Comparison of ENCODE assay signal across 21 cellular contexts in genomic region chr3:62056603-62057002, GRCh38.
DNase-seq lines count a peak whose midpoint lies in the region; ATAC-seq and TF ChIP-seq lines count a peak whose summit lies in the region.
"Had no signal": no experiment of that assay in that cellular context is flagged by ENCODE, and none has a peak within 500 bp of the region (broad histone marks: within the 10 kb centered on the region; RNA-seq: fewer than 3 reads in every experiment).

No MANE protein-coding gene starts in this region.

- no peak for TF ChIP-seq EP300 in transverse colon (IDR thresholded peaks at IDR 0.05; ENCODE audit: low read depth)

- no peak for TF ChIP-seq CTCF in right atrium auricular region (IDR thresholded peaks at IDR 0.05)
- no peak for TF ChIP-seq CTCF in ascending aorta (IDR thresholded peaks at IDR 0.05)
- no peak for TF ChIP-seq CTCF in tibial artery (IDR thresholded peaks at IDR 0.05)
- TF ChIP-seq CTCF in transverse colon (IDR thresholded peaks at IDR 0.05) = no peak

- in situ Hi-C loops in transverse colon (cut with MboI; ENCODE audit: low pct_ligation_motif_present in 1 of 4, low pct_unique_long_range_greater_than_20kb in 1 of 4, low sequenced_read_pairs in 3 of 4) = no loop called here

- ATAC-seq in left ventricle myocardium superior (peak; percentile 48), HG02623 (IDR thresholded peaks at IDR 0.05; ENCODE audit: unreplicated experiment) (no peak)
- ATAC-seq: A549; CD8-positive, alpha-beta T cell had no signal

- H3K4me1 ChIP-seq in right atrium auricular region (no peaks in the 10 kb centered on the region), ascending aorta (peaks cover 0 to 8% of the 10 kb centered on the region in 2 donors), tibial artery (peaks cover 0 to 39% (median 18%) of the 10 kb centered on the region in 4 donors), transverse colon (no peaks in the 10 kb centered on the region)
- H3K4me1 ChIP-seq: A549, BE2C, Caco-2, HAP-1 had no signal

- H3K27me3 ChIP-seq in right atrium auricular region (no peaks in the 10 kb centered on the region), ascending aorta (no peaks in the 10 kb centered on the region), tibial artery (no peaks in the 10 kb centered on the region), transverse colon (no peaks in the 10 kb centered on the region)

- TF ChIP-seq POLR2A in transverse colon (IDR thresholded peaks at IDR 0.05) = no peak

- H3K9me3 ChIP-seq in right atrium auricular region (no peaks in the 10 kb centered on the region), ascending aorta (no peaks in the 10 kb centered on the region), tibial artery (no peaks in the 10 kb centered on the region), transverse colon (no peaks in the 10 kb centered on the region)
- H3K9me3 ChIP-seq: A549, BE2C, Caco-2, HAP-1 had no signal

- H3K36me3 ChIP-seq in right atrium auricular region (no peaks in the 10 kb centered on the region), ascending aorta (no peaks in the 10 kb centered on the region), tibial artery (no peaks in the 10 kb centered on the region), transverse colon (no peaks in the 10 kb centered on the region)
- H3K36me3 ChIP-seq: BE2C, HAP-1 had no signal

- DNase-seq in left ventricle myocardium superior (no peak), right atrium auricular region (ENCODE audit: low spot score) (no peak), ascending aorta (ENCODE audit: low spot score in 2 of 2) (no peak), tibial artery (no peak), transverse colon (no peak), NCI-H187 (lab: John Stamatoyannopoulos, UW) (no peak)
- DNase-seq: 8988T; ACHN; AML-193; BE2C; Caco-2; CD4-positive, CD25-positive, alpha-beta regulatory T cell; CD8-positive, alpha-beta T cell; DMS153; DND-41; GOT3; HFFc6 had no signal

- H3K27ac ChIP-seq in right atrium auricular region = no peak overlapping the region
- H3K27ac ChIP-seq in ascending aorta = peak overlapping the region; percentile 58 to 72
- peak overlapping the region; percentile 41 to 60 for H3K27ac ChIP-seq in tibial artery
- H3K27ac ChIP-seq in transverse colon = no peak overlapping the region
- H3K27ac ChIP-seq: A549, C4-2B had no signal

- H3K4me3 ChIP-seq in right atrium auricular region = no peak overlapping the region
- no peak overlapping the region for H3K4me3 ChIP-seq in ascending aorta
- H3K4me3 ChIP-seq in tibial artery = no peak overlapping the region
- H3K4me3 ChIP-seq in transverse colon = no peak overlapping the region
- H3K4me3 ChIP-seq: A549, HAP-1 had no signal

- intact Hi-C loops in left ventricle myocardium superior (cut with micrococcal nuclease) (no loop called here), ascending aorta (cut with DNase I) (no loop called here), tibial artery (cut with DNase I; ENCODE audit: low total_unique reads) (no loop called here), transverse colon (cut with DNase I; ENCODE audit: low total_unique reads) (loop anchor here (10.0 kb wide), 1 partner anchor 68 kb away; no protein-coding TSS in a partner anchor)

- 78 to 90% methylated on average over 3 to 4 of the region's 4 CpGs for WGBS in transverse colon (ENCODE audit: low coverage in 1 of 2), 2 donors

Comparison
In these comparisons a context has a peak if more than half of its experiments do, and no peak if none do; other contexts are left out.
1. H3K27ac ChIP-seq: peak in ascending aorta (2 of 2) and tibial artery (2 of 2); none in right atrium auricular region (0 of 2) and transverse colon (0 of 4).